In the genomic region with DNA sequence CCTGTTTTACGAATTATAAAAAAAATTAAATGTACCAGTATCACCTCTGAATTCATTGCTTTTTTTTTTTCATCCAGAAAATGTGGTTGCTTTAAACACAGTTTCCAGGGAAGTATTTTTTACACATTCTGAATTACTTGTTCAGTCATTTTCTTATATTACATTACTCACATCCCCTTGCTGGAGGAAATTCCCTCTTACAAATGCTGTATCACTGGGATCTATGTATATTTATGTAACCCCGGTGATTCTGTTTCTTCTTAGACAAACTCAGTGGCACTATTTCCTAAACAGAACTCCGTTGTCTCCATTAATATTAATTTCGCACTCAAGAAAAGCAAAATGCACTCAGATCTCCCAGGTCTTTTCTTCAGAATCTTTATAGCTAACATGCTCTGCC, we compare ENCODE assay signal across 1 cellular context.
TF ChIP-seq lines count a peak whose summit lies in the region.

No MANE protein-coding gene starts in this region.

TF ChIP-seq in GM23338, 12 proteins besides CTCF, POLR2A, EP300 and RAD21 (continued from another document):
- TF ChIP-seq, protein P1, sequence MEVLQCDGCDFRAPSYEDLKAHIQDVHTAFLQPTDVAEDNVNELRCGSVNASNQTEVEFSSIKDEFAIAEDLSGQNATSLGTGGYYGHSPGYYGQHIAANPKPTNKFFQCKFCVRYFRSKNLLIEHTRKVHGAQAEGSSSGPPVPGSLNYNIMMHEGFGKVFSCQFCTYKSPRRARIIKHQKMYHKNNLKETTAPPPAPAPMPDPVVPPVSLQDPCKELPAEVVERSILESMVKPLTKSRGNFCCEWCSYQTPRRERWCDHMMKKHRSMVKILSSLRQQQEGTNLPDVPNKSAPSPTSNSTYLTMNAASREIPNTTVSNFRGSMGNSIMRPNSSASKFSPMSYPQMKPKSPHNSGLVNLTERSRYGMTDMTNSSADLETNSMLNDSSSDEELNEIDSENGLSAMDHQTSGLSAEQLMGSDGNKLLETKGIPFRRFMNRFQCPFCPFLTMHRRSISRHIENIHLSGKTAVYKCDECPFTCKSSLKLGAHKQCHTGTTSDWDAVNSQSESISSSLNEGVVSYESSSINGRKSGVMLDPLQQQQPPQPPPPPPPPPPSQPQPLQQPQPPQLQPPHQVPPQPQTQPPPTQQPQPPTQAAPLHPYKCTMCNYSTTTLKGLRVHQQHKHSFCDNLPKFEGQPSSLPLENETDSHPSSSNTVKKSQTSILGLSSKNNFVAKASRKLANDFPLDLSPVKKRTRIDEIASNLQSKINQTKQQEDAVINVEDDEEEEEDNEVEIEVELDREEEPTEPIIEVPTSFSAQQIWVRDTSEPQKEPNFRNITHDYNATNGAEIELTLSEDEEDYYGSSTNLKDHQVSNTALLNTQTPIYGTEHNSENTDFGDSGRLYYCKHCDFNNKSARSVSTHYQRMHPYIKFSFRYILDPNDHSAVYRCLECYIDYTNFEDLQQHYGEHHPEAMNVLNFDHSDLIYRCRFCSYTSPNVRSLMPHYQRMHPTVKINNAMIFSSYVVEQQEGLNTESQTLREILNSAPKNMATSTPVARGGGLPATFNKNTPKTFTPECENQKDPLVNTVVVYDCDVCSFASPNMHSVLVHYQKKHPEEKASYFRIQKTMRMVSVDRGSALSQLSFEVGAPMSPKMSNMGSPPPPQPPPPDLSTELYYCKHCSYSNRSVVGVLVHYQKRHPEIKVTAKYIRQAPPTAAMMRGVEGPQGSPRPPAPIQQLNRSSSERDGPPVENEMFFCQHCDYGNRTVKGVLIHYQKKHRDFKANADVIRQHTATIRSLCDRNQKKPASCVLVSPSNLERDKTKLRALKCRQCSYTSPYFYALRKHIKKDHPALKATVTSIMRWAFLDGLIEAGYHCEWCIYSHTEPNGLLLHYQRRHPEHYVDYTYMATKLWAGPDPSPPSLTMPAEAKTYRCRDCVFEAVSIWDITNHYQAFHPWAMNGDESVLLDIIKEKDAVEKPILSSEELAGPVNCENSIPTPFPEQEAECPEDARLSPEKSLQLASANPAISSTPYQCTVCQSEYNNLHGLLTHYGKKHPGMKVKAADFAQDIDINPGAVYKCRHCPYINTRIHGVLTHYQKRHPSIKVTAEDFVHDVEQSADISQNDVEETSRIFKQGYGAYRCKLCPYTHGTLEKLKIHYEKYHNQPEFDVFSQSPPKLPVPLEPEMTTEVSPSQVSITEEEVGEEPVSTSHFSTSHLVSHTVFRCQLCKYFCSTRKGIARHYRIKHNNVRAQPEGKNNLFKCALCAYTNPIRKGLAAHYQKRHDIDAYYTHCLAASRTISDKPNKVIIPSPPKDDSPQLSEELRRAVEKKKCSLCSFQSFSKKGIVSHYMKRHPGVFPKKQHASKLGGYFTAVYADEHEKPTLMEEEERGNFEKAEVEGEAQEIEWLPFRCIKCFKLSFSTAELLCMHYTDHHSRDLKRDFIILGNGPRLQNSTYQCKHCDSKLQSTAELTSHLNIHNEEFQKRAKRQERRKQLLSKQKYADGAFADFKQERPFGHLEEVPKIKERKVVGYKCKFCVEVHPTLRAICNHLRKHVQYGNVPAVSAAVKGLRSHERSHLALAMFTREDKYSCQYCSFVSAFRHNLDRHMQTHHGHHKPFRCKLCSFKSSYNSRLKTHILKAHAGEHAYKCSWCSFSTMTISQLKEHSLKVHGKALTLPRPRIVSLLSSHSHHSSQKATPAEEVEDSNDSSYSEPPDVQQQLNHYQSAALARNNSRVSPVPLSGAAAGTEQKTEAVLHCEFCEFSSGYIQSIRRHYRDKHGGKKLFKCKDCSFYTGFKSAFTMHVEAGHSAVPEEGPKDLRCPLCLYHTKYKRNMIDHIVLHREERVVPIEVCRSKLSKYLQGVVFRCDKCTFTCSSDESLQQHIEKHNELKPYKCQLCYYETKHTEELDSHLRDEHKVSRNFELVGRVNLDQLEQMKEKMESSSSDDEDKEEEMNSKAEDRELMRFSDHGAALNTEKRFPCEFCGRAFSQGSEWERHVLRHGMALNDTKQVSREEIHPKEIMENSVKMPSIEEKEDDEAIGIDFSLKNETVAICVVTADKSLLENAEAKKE (CRISPR knock-in tag; IDR thresholded peaks at IDR 0.05) = no peak
- TF ChIP-seq STAT1 (IDR thresholded peaks at IDR 0.05; ENCODE audit: unreplicated experiment) (no peak), JUNB (IDR thresholded peaks at IDR 0.05; ENCODE audit: unreplicated experiment) (no peak), EZH2phosphoT487 (IDR thresholded peaks at IDR 0.05; ENCODE audit: unreplicated experiment) (no peak), CREB1 (CRISPR knock-in tag; IDR thresholded peaks at IDR 0.05; ENCODE audit: low read depth) (no peak), NANOG (IDR thresholded peaks at IDR 0.05; ENCODE audit: borderline replicate concordance) (no peak)
- TF ChIP-seq, protein P2, sequence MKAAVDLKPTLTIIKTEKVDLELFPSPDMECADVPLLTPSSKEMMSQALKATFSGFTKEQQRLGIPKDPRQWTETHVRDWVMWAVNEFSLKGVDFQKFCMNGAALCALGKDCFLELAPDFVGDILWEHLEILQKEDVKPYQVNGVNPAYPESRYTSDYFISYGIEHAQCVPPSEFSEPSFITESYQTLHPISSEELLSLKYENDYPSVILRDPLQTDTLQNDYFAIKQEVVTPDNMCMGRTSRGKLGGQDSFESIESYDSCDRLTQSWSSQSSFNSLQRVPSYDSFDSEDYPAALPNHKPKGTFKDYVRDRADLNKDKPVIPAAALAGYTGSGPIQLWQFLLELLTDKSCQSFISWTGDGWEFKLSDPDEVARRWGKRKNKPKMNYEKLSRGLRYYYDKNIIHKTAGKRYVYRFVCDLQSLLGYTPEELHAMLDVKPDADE (IDR thresholded peaks at IDR 0.05) = no peak
- TF ChIP-seq, protein P3, sequence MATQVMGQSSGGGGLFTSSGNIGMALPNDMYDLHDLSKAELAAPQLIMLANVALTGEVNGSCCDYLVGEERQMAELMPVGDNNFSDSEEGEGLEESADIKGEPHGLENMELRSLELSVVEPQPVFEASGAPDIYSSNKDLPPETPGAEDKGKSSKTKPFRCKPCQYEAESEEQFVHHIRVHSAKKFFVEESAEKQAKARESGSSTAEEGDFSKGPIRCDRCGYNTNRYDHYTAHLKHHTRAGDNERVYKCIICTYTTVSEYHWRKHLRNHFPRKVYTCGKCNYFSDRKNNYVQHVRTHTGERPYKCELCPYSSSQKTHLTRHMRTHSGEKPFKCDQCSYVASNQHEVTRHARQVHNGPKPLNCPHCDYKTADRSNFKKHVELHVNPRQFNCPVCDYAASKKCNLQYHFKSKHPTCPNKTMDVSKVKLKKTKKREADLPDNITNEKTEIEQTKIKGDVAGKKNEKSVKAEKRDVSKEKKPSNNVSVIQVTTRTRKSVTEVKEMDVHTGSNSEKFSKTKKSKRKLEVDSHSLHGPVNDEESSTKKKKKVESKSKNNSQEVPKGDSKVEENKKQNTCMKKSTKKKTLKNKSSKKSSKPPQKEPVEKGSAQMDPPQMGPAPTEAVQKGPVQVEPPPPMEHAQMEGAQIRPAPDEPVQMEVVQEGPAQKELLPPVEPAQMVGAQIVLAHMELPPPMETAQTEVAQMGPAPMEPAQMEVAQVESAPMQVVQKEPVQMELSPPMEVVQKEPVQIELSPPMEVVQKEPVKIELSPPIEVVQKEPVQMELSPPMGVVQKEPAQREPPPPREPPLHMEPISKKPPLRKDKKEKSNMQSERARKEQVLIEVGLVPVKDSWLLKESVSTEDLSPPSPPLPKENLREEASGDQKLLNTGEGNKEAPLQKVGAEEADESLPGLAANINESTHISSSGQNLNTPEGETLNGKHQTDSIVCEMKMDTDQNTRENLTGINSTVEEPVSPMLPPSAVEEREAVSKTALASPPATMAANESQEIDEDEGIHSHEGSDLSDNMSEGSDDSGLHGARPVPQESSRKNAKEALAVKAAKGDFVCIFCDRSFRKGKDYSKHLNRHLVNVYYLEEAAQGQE (IDR thresholded peaks at IDR 0.05; ENCODE audit: unreplicated experiment) = no peak
TF ChIP-seq in GM23338: peak in this region for 0.
